ENCODE assay signal across 8 cellular contexts in genomic region chr2:241508510-241509407, GRCh38. TPM values are rescaled to one million over a fixed set of nuclear protein-coding genes. Genes with fewer than 3 reads are reported as not detected.
DNase-seq lines count a peak whose midpoint lies in the region; ATAC-seq and TF ChIP-seq lines count a peak whose summit lies in the region.

TSS of gene STK25 (minus strand) at chr2:241508584. CDS start at chr2:241508035, 549 bp downstream.

- no peaks in the 10 kb centered on the region for H3K27me3 ChIP-seq in Panc1 (ENCODE audit: control insufficient read depth, insufficient read depth, low read length)
- H3K27me3 ChIP-seq in muscle layer of duodenum (ENCODE audit: low read depth, low read length), result no peaks in the 10 kb centered on the region

- peaks cover 29% of the 10 kb centered on the region for H3K4me1 ChIP-seq in Panc1 (ENCODE audit: control insufficient read depth, insufficient read depth, low read length)
- H3K4me1 ChIP-seq in muscle layer of duodenum (ENCODE audit: control insufficient read depth in 1 of 2, insufficient read depth in 2 of 2, low read length in 2 of 2), result peaks cover 14 to 33% of the 10 kb centered on the region in 2 donors

- CTCF ChIA-PET in Panc1 (lab: Charles Lee), result interaction anchor here (0.7 kb wide), 1 partner anchor 29 kb away, joined by 3 read pairs; no protein-coding TSS in a partner anchor

- peak within 1 kb of the TSS; percentile 79 to 85 for H3K4me3 ChIP-seq in Panc1 (ENCODE audit: low read depth in 2 of 2, low read length in 2 of 2)
- peak within 1 kb of the TSS; percentile 74 to 92 for H3K4me3 ChIP-seq in muscle layer of duodenum (ENCODE audit: low read depth in 1 of 2, low read length in 2 of 2)

- peaks cover 20% of the 10 kb centered on the region for H3K4me1 Mint-ChIP-seq in activated T-cell treated with anti-CD3 and anti-CD28 coated beads, Interleukin-2, amount 50 U/mL, for 4 hours (ENCODE audit: low read depth)

- ATAC-seq in GM21723 (IDR thresholded peaks at IDR 0.05; ENCODE audit: unreplicated experiment) (peak; percentile 90), Panc1 (peak; percentile 97), esophagus mucosa (peak; percentile 96)
- ATAC-seq in activated T-cell treated with anti-CD3 and anti-CD28 coated beads, Interleukin-2, amount 50 U/mL, for 4 hours, result peak; percentile 93 to 94

- DNase-seq in DMS53 treated with DMSO at 0.1 percent for 48 hours (lab: John Stamatoyannopoulos, UW; ENCODE audit: unreplicated experiment) (peak; percentile 90), KG1 (lab: John Stamatoyannopoulos, UW) (peak; percentile 90), Panc1 (ENCODE audit: low read depth, low spot score) (peak; percentile 73)
- DNase-seq in activated T-cell treated with anti-CD3 and anti-CD28 coated beads, Interleukin-2, amount 50 U/mL, for 4 hours, result peak; percentile 97
- DNase-seq in stimulated activated CD8-positive, alpha-beta memory T cell treated with anti-CD3 and anti-CD28 coated beads, Interleukin-7, amount 100 ng/mL, for 4 hours (ENCODE audit: low read depth in 2 of 2), result peak; percentile 95 to 98

- H3K27me3 Mint-ChIP-seq in activated T-cell treated with anti-CD3 and anti-CD28 coated beads, Interleukin-2, amount 50 U/mL, for 4 hours (ENCODE audit: low read depth), result no peaks in the 10 kb centered on the region

- POLR2A ChIA-PET in Panc1 (lab: Charles Lee), result no interaction called here

- intact Hi-C loops in Panc1 (cut with micrococcal nuclease; ENCODE audit: unreplicated experiment), result no loop called here

- peak within 1 kb of the TSS; percentile 84 for H3K4me3 Mint-ChIP-seq in activated T-cell treated with anti-CD3 and anti-CD28 coated beads, Interleukin-2, amount 50 U/mL, for 4 hours

- no peaks in the 10 kb centered on the region for H3K9me3 ChIP-seq in Panc1 (ENCODE audit: control insufficient read depth, insufficient read depth, low read depth, low read length)
- H3K9me3 ChIP-seq in muscle layer of duodenum (ENCODE audit: control insufficient read depth in 1 of 2, low read length in 2 of 2), result no peaks in the 10 kb centered on the region

- TSS peak; percentile 25 for BruUV-seq in Panc1 (replicated peaks; lab: Mats Ljungman, UMichigan)

- no peaks in the 10 kb centered on the region for H3K9me3 Mint-ChIP-seq in activated T-cell treated with anti-CD3 and anti-CD28 coated beads, Interleukin-2, amount 50 U/mL, for 4 hours

- H3K36me3 ChIP-seq in Panc1 (ENCODE audit: control insufficient read depth, insufficient read depth, low read length), result no peaks in the 10 kb centered on the region
- H3K36me3 ChIP-seq in muscle layer of duodenum (ENCODE audit: control insufficient read depth in 1 of 2, insufficient read depth in 2 of 2, low read length in 2 of 2), result no peaks in the 10 kb centered on the region

- H3K27ac ChIP-seq in Panc1 (ENCODE audit: low read length) (peak within 1 kb of the TSS; percentile 90), muscle layer of duodenum (ENCODE audit: low read length) (peak within 1 kb of the TSS; percentile 63)

- in situ Hi-C loops in Panc1 (cut with HindIII; ENCODE audit: low pct_unique_long_range_greater_than_20kb, low sequenced_read_pairs), result no loop called here

- no peak for TF ChIP-seq CTCF in Panc1 (IDR thresholded peaks at IDR 0.05)

- no peaks in the 10 kb centered on the region for H3K36me3 Mint-ChIP-seq in activated T-cell treated with anti-CD3 and anti-CD28 coated beads, Interleukin-2, amount 50 U/mL, for 4 hours (ENCODE audit: insufficient read depth)

RNA-seq across cellular contexts. Expression of gene STK25, which starts in this region (rescaled TPM):
- total RNA-seq in Panc1 (2021; ENCODE audit: unreplicated experiment) (195 TPM), esophagus mucosa (82.4 TPM)
- polyA plus RNA-seq in Panc1 (2012; ENCODE audit: insufficient read length), result 232 TPM
- total RNA-seq in activated T-cell treated with anti-CD3 and anti-CD28 coated beads, Interleukin-2, amount 50 U/mL, for 4 hours, result 100 to 1,000 TPM in 2 of 3 donors, 10 to 100 TPM in 1; 97.1 to 104 (median 100) TPM

Comparison
In these comparisons a context has a peak if more than half of its experiments do, and no peak if none do; other contexts are left out.
1. Peak in every context shown above with its lines: DNase-seq, ATAC-seq, H3K4me3 ChIP-seq and H3K27ac ChIP-seq.